21 cellular contexts compared by ENCODE assay signal in the genomic region with DNA sequence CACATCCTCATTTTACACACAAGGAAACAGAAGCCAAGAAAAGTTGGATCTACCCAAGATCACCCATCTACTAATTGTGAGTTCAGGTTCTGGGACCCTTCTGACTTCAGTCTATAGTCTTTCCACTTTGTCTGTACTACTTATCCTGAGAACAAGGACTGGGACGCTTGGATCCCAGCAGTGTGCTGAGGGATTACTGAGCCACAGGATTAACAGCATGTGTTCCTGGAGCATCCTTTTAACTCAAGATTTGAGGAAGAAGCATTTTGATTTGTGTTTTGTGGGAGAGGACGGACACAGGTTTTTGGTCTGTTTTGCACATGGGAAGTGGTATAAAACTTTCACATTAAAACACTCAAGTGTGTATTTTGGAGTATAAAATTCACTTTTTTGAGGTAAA. TPM values are rescaled to one million over a fixed set of nuclear protein-coding genes. Genes with fewer than 3 reads are reported as not detected.
A peak's percentile ranks its signal among the peaks of the same experiment; 100 is the strongest.
DNase-seq lines count a peak whose midpoint lies in the region; ATAC-seq, FAIRE-seq and TF ChIP-seq lines count a peak whose summit lies in the region.
"Had no signal": no experiment of that assay in that cellular context is flagged by ENCODE, and none has a peak within 500 bp of the region (broad histone marks: within the 10 kb centered on the region; RNA-seq: fewer than 3 reads in every experiment).

No MANE protein-coding gene starts in this region.

- no peak overlapping the region for H2AK5ac ChIP-seq in mesendoderm (ENCODE audit: low read length)

- peaks cover 0 to 36% (median 15%) of the 10 kb centered on the region in 12 donors for H3K4me1 ChIP-seq in heart left ventricle
- H3K4me1 ChIP-seq in mesendoderm (ENCODE audit: control insufficient read depth, low read depth, low read length): peaks cover 2% of the 10 kb centered on the region
- H3K4me1 ChIP-seq: BLaER1, Caco-2 had no signal

- TF ChIP-seq CTCF in heart left ventricle (IDR thresholded peaks at IDR 0.05) (no peak), D721Med (IDR thresholded peaks at IDR 0.05; ENCODE audit: insufficient read depth, missing control alignments) (no peak), WERI-Rb-1 (IDR thresholded peaks at IDR 0.05; ENCODE audit: low read depth, low read length) (no peak)

- no peak for ATAC-seq in heart left ventricle
- ATAC-seq: GM23338 had no signal

- H3K36me3 Mint-ChIP-seq in T-helper 2 cell treated with Interferon-gamma antibody and Interleukin-4, amounts not matched to agents 5 μg/mL and 100 μg/mL, for 36 hours (ENCODE audit: low read depth): peaks cover 2% of the 10 kb centered on the region
- peaks cover 10% of the 10 kb centered on the region for H3K36me3 Mint-ChIP-seq in activated naive CD8-positive, alpha-beta T cell treated with anti-CD3 and anti-CD28 coated beads for 36 hours

- peak overlapping the region in 7 of 12 donors; percentile 8 to 39 (median 28) for H3K27ac ChIP-seq in heart left ventricle
- H3K27ac ChIP-seq in WERI-Rb-1: no peak overlapping the region
- H3K27ac ChIP-seq in mesendoderm (ENCODE audit: low read depth, low read length): no peak overlapping the region
- H3K27ac ChIP-seq: BLaER1, HL-60 had no signal

- DNase-seq in heart left ventricle (no peak), cardiac septum (ENCODE audit: low spot score) (no peak), D721Med (ENCODE audit: insufficient read length, low spot score) (no peak), WERI-Rb-1 (peak; percentile 68), mesendoderm (peak; percentile 1), amygdala (lab: John Stamatoyannopoulos, UW) (no peak)
- no peak for DNase-seq in T-helper 2 cell treated with Interferon-gamma antibody and Interleukin-4, amounts not matched to agents 5 μg/mL and 100 μg/mL, for 36 hours (ENCODE audit: low spot score)
- DNase-seq in activated naive CD8-positive, alpha-beta T cell treated with anti-CD3 and anti-CD28 coated beads for 36 hours: no peak
- DNase-seq: 8988T; AML-193; Caco-2; CD8-positive, alpha-beta memory T cell; DMS 273 treated with DMSO at 0.1 percent for 48 hours; DMS79 treated with DMSO at 0.1 percent for 48 hours; EL; H9 had no signal

- no peaks in the 10 kb centered on the region for H3K79me1 ChIP-seq in mesendoderm (ENCODE audit: low read length)

- no peak overlapping the region for H3K56ac ChIP-seq in mesendoderm (ENCODE audit: low read length)

- H4K8ac ChIP-seq in mesendoderm (ENCODE audit: low read depth, low read length): no peak overlapping the region

- H3K4ac ChIP-seq in mesendoderm (ENCODE audit: low read depth, low read length): no peak overlapping the region

- no peak overlapping the region for H3K27ac Mint-ChIP-seq in T-helper 2 cell treated with Interferon-gamma antibody and Interleukin-4, amounts not matched to agents 5 μg/mL and 100 μg/mL, for 36 hours
- no peak overlapping the region for H3K27ac Mint-ChIP-seq in activated naive CD8-positive, alpha-beta T cell treated with anti-CD3 and anti-CD28 coated beads for 36 hours
- H3K27ac Mint-ChIP-seq: CD8-positive, alpha-beta memory T cell; GM23338; H9 had no signal

- H3K23ac ChIP-seq in mesendoderm (ENCODE audit: low read length): no peak overlapping the region

- no peaks in the 10 kb centered on the region for H3K9me3 ChIP-seq in heart left ventricle
- no peaks in the 10 kb centered on the region for H3K9me3 ChIP-seq in WERI-Rb-1 (ENCODE audit: severe bottlenecking)
- H3K9me3 ChIP-seq: Caco-2 had no signal

- no peaks in the 10 kb centered on the region for H3K9me3 Mint-ChIP-seq in T-helper 2 cell treated with Interferon-gamma antibody and Interleukin-4, amounts not matched to agents 5 μg/mL and 100 μg/mL, for 36 hours
- H3K9me3 Mint-ChIP-seq in activated naive CD8-positive, alpha-beta T cell treated with anti-CD3 and anti-CD28 coated beads for 36 hours: no peaks in the 10 kb centered on the region
- H3K9me3 Mint-ChIP-seq: CD8-positive, alpha-beta memory T cell; GM23338; H9 had no signal

- H4K5ac ChIP-seq in mesendoderm (ENCODE audit: low read length): no peak overlapping the region

- H3K27me3 Mint-ChIP-seq in T-helper 2 cell treated with Interferon-gamma antibody and Interleukin-4, amounts not matched to agents 5 μg/mL and 100 μg/mL, for 36 hours (ENCODE audit: low read depth): peaks cover 9% of the 10 kb centered on the region
- H3K27me3 Mint-ChIP-seq in activated naive CD8-positive, alpha-beta T cell treated with anti-CD3 and anti-CD28 coated beads for 36 hours: no peaks in the 10 kb centered on the region

- peaks cover 6% of the 10 kb centered on the region for H3K4me1 Mint-ChIP-seq in T-helper 2 cell treated with Interferon-gamma antibody and Interleukin-4, amounts not matched to agents 5 μg/mL and 100 μg/mL, for 36 hours (ENCODE audit: low read depth)
- H3K4me1 Mint-ChIP-seq in activated naive CD8-positive, alpha-beta T cell treated with anti-CD3 and anti-CD28 coated beads for 36 hours: peaks cover 35% of the 10 kb centered on the region
- H3K4me1 Mint-ChIP-seq: GM23338 had no signal

- H2BK15ac ChIP-seq in mesendoderm (replicated peaks; ENCODE audit: low read depth): no peak overlapping the region

- WGBS in heart left ventricle, 4 donors: 67 to 87% (median 75%) methylated on average over 2 of the region's 2 CpGs
- WGBS in mesendoderm (ENCODE audit: extremely low coverage, insufficient coverage, low lambda C conversion rate): no CpG with 5 or more reads among the region's 2 CpGs

- H3K4me3 Mint-ChIP-seq in T-helper 2 cell treated with Interferon-gamma antibody and Interleukin-4, amounts not matched to agents 5 μg/mL and 100 μg/mL, for 36 hours: no peak overlapping the region
- H3K4me3 Mint-ChIP-seq in activated naive CD8-positive, alpha-beta T cell treated with anti-CD3 and anti-CD28 coated beads for 36 hours: no peak overlapping the region
- H3K4me3 Mint-ChIP-seq: GM23338, H9 had no signal

- intact Hi-C loops in heart left ventricle (cut with DNase I): no loop called here
- intact Hi-C loops in cardiac septum (cut with DNase I): no loop called here

- H3K36me3 ChIP-seq in heart left ventricle: no peaks in the 10 kb centered on the region
- H3K36me3 ChIP-seq in WERI-Rb-1: no peaks in the 10 kb centered on the region
- no peaks in the 10 kb centered on the region for H3K36me3 ChIP-seq in mesendoderm (ENCODE audit: control insufficient read depth, insufficient read depth, low read length)
- H3K36me3 ChIP-seq: BLaER1 had no signal

- no peak overlapping the region for H2BK120ac ChIP-seq in mesendoderm (ENCODE audit: low read depth, low read length)

- H3K27me3 ChIP-seq in heart left ventricle: no peaks in the 10 kb centered on the region
- no peaks in the 10 kb centered on the region for H3K27me3 ChIP-seq in WERI-Rb-1 (ENCODE audit: insufficient read depth, low read depth, severe bottlenecking)
- H3K27me3 ChIP-seq in mesendoderm (ENCODE audit: insufficient read depth, low read length, poor library complexity): no peaks in the 10 kb centered on the region
- H3K27me3 ChIP-seq: BLaER1 had no signal

- peak; percentile 82 for FAIRE-seq in D721Med (lab: Jason Lieb, UNC)
- FAIRE-seq: G401.6, GM12892 had no signal

- H3K9ac ChIP-seq in mesendoderm (ENCODE audit: low read length): no peak overlapping the region
- H3K9ac ChIP-seq: BLaER1 had no signal

- H2BK5ac ChIP-seq in mesendoderm (ENCODE audit: low read length): no peak overlapping the region

- H3K79me2 ChIP-seq in mesendoderm (ENCODE audit: control insufficient read depth, insufficient read depth, low read length): no peaks in the 10 kb centered on the region

- no peak overlapping the region for H3K18ac ChIP-seq in mesendoderm (ENCODE audit: low read length)

- H3K4me2 ChIP-seq in mesendoderm (ENCODE audit: low read length): no peak overlapping the region
- H3K4me2 ChIP-seq: BLaER1, GM23338 had no signal

- TF ChIP-seq POLR2A in heart left ventricle (IDR thresholded peaks at IDR 0.05): no peak

- H3K4me3 ChIP-seq in heart left ventricle (no peak overlapping the region), WERI-Rb-1 (ENCODE audit: low read depth, low read length) (no peak overlapping the region), mesendoderm (ENCODE audit: low read length) (no peak overlapping the region)
- H3K4me3 ChIP-seq: BLaER1, GM23338 had no signal

RNA-seq across cellular contexts. Expression of a gene that starts 4.4 kb away (rescaled TPM):
- total RNA-seq in heart left ventricle: 10 to 100 TPM; 17.6 to 29.2 (median 20.6) TPM
- polyA plus RNA-seq in heart left ventricle: 10 to 100 TPM in 1 of 2 donors, 1 to 10 TPM in 1; 8.0 to 39.6 TPM
- 18.1 TPM for total RNA-seq in cardiac septum
- 1.4 TPM for polyA plus RNA-seq in mesendoderm (2013, experiment 1 of 2)
- polyA plus RNA-seq in mesendoderm (2013, experiment 2 of 2): 1.5 TPM
- total RNA-seq in activated naive CD8-positive, alpha-beta T cell treated with anti-CD3 and anti-CD28 coated beads for 36 hours: 1 to 10 TPM; 8.6 TPM

RNA-seq across cellular contexts. Expression of a gene that starts 36.6 kb away (rescaled TPM):
- total RNA-seq in heart left ventricle (1 to 10 TPM; 2.7 to 8.8 (median 4.5) TPM), cardiac septum (2.9 TPM)
- polyA plus RNA-seq in heart left ventricle: 1 to 10 TPM; 1.7 to 5.9 TPM
- polyA plus RNA-seq in mesendoderm (2013, experiment 1 of 2): 2.8 TPM
- polyA plus RNA-seq in mesendoderm (2013, experiment 2 of 2): 3.0 TPM
- total RNA-seq in activated naive CD8-positive, alpha-beta T cell treated with anti-CD3 and anti-CD28 coated beads for 36 hours: under 1 TPM; 0.33 to 0.38 TPM

Comparison
In these comparisons a context has a peak if more than half of its experiments do, and no peak if none do; other contexts are left out.
1. DNase-seq: peak in WERI-Rb-1 (single experiment) and mesendoderm (single experiment); none in heart left ventricle (0 of 5), cardiac septum (single experiment), D721Med (single experiment), T-helper 2 cell treated with Interferon-gamma antibody and Interleukin-4, amounts not matched to agents 5 μg/mL and 100 μg/mL, for 36 hours (single experiment), amygdala (0 of 56) and activated naive CD8-positive, alpha-beta T cell treated with anti-CD3 and anti-CD28 coated beads for 36 hours (single experiment).
2. H3K27ac ChIP-seq: peak in heart left ventricle (7 of 12); none in WERI-Rb-1 (single experiment) and mesendoderm (single experiment).